ENCODE assay signal across 20 cellular contexts in genomic region chr11:133942594-133942993, GRCh38. TPM values are rescaled to one million over a fixed set of nuclear protein-coding genes. Genes with fewer than 3 reads are reported as not detected.
DNase-seq lines count a peak whose midpoint lies in the region; ATAC-seq, FAIRE-seq and TF ChIP-seq lines count a peak whose summit lies in the region.
"Had no signal": no experiment of that assay in that cellular context is flagged by ENCODE, and none has a peak within 500 bp of the region (broad histone marks: within the 10 kb centered on the region; RNA-seq: fewer than 3 reads in every experiment).

No MANE protein-coding gene starts in this region.

- in situ Hi-C loops in mammary epithelial cell (cut with MboI; ENCODE audit: low sequenced_read_pairs in 2 of 2), result loop anchor here in 1 of 2 donors (25.0 kb wide), 1 partner anchor 95 kb away; no protein-coding TSS in a partner anchor

- ATAC-seq in gastroesophageal sphincter (no peak), HG03571 (IDR thresholded peaks at IDR 0.05; ENCODE audit: unreplicated experiment) (no peak)
- ATAC-seq in stimulated activated effector memory CD8-positive, alpha-beta T cell treated with anti-CD3 and anti-CD28 coated beads, Interleukin-12 subunit alpha, Interleukin-12 subunit beta, amount 100 ng/mL, for 72 hours, result no peak

- H3K4me1 ChIP-seq in gastroesophageal sphincter, result peaks cover 3 to 61% (median 26%) of the 10 kb centered on the region in 3 donors
- H3K4me1 ChIP-seq in mammary epithelial cell (ENCODE audit: insufficient read depth, low read length), result peaks cover 20% of the 10 kb centered on the region

- DNase-seq in activated CD4-positive, alpha-beta T cell treated with anti-CD3 and anti-CD28 coated beads, Interleukin-2, amount 10 ng/mL, durations not matched to agents 24 days and 14 days, result no peak
- no peak for DNase-seq in activated CD4-positive, alpha-beta T cell treated with anti-CD3 and anti-CD28 coated beads, Interleukin-2, amount 50 U/mL, for 48 hours
- DNase-seq in D721Med (ENCODE audit: insufficient read length, low spot score), result no peak
- peak; percentile 74 for DNase-seq in WERI-Rb-1
- DNase-seq in mammary epithelial cell, result no peak
- DNase-seq in stimulated activated effector memory CD8-positive, alpha-beta T cell treated with anti-CD3 and anti-CD28 coated beads, Interleukin-12 subunit alpha, Interleukin-12 subunit beta, amount 100 ng/mL, for 72 hours (ENCODE audit: low spot score in 2 of 2), result no peak
- DNase-seq: DMS153, MG63, NCI-H1092, NCI-H146, NCI-H2081, NCI-H2227 treated with DMSO at 0.1 percent for 48 hours, NCI-H526 treated with DMSO at 0.1 percent for 48 hours, OCI-M1, RPMI8226 had no signal

- H3K4me3 Mint-ChIP-seq in activated CD4-positive, alpha-beta T cell treated with anti-CD3 and anti-CD28 coated beads, Interleukin-2, amount 10 ng/mL, durations not matched to agents 24 days and 14 days, result peak overlapping the region; percentile 6
- no peak overlapping the region for H3K4me3 Mint-ChIP-seq in stimulated activated effector memory CD8-positive, alpha-beta T cell treated with anti-CD3 and anti-CD28 coated beads, Interleukin-12 subunit alpha, Interleukin-12 subunit beta, amount 100 ng/mL, for 72 hours

- no peak overlapping the region for H3K4me2 ChIP-seq in mammary epithelial cell (ENCODE audit: insufficient read depth, low read depth, low read length)
- H3K4me2 ChIP-seq: BLaER1 had no signal

- H2AFZ ChIP-seq in mammary epithelial cell (ENCODE audit: low read depth, low read length), result no peak overlapping the region

- H3K4me1 Mint-ChIP-seq in activated CD4-positive, alpha-beta T cell treated with anti-CD3 and anti-CD28 coated beads, Interleukin-2, amount 10 ng/mL, durations not matched to agents 24 days and 14 days, result peaks cover 71% of the 10 kb centered on the region
- peaks cover 56% of the 10 kb centered on the region for H3K4me1 Mint-ChIP-seq in stimulated activated effector memory CD8-positive, alpha-beta T cell treated with anti-CD3 and anti-CD28 coated beads, Interleukin-12 subunit alpha, Interleukin-12 subunit beta, amount 100 ng/mL, for 72 hours

- no peak for TF ChIP-seq POLR2A in gastroesophageal sphincter (IDR thresholded peaks at IDR 0.05)

- H3K9me3 Mint-ChIP-seq in activated CD4-positive, alpha-beta T cell treated with anti-CD3 and anti-CD28 coated beads, Interleukin-2, amount 10 ng/mL, durations not matched to agents 24 days and 14 days, result no peaks in the 10 kb centered on the region
- no peaks in the 10 kb centered on the region for H3K9me3 Mint-ChIP-seq in stimulated activated effector memory CD8-positive, alpha-beta T cell treated with anti-CD3 and anti-CD28 coated beads, Interleukin-12 subunit alpha, Interleukin-12 subunit beta, amount 100 ng/mL, for 72 hours

- CTCF ChIA-PET in mammary epithelial cell (lab: Charles Lee; ENCODE audit: low non-redundant PET), result no interaction called here

- no peaks in the 10 kb centered on the region for H3K79me2 ChIP-seq in mammary epithelial cell (ENCODE audit: insufficient read depth, low read length)

- peak overlapping the region; percentile 97 for H3K27ac ChIP-seq in WERI-Rb-1
- peak overlapping the region in 3 of 4 donors; percentile 49 to 97 (median 55) for H3K27ac ChIP-seq in gastroesophageal sphincter
- no peak overlapping the region for H3K27ac ChIP-seq in mammary epithelial cell (ENCODE audit: insufficient read depth, low read depth, low read length)
- H3K27ac ChIP-seq: BLaER1 had no signal

- H3K27ac Mint-ChIP-seq in activated CD4-positive, alpha-beta T cell treated with anti-CD3 and anti-CD28 coated beads, Interleukin-2, amount 10 ng/mL, durations not matched to agents 24 days and 14 days, result peak overlapping the region; percentile 45
- H3K27ac Mint-ChIP-seq in stimulated activated effector memory CD8-positive, alpha-beta T cell treated with anti-CD3 and anti-CD28 coated beads, Interleukin-12 subunit alpha, Interleukin-12 subunit beta, amount 100 ng/mL, for 72 hours, result no peak overlapping the region

- H3K27me3 Mint-ChIP-seq in activated CD4-positive, alpha-beta T cell treated with anti-CD3 and anti-CD28 coated beads, Interleukin-2, amount 10 ng/mL, durations not matched to agents 24 days and 14 days, result no peaks in the 10 kb centered on the region

- no peaks in the 10 kb centered on the region for H4K20me1 ChIP-seq in mammary epithelial cell (ENCODE audit: insufficient read depth, low read length)

- H3K4me3 ChIP-seq in WERI-Rb-1 (ENCODE audit: low read depth, low read length), result peak overlapping the region; percentile 40
- H3K4me3 ChIP-seq in gastroesophageal sphincter, result no peak overlapping the region
- no peak overlapping the region for H3K4me3 ChIP-seq in mammary epithelial cell (replicated peaks in 1 of 3; ENCODE audit: insufficient read depth in 1 of 3, low read depth in 2 of 3, low read length in 3 of 3)
- H3K4me3 ChIP-seq: BLaER1, MG63 had no signal

- H3K27me3 ChIP-seq in WERI-Rb-1 (ENCODE audit: insufficient read depth, low read depth, severe bottlenecking) (no peaks in the 10 kb centered on the region), gastroesophageal sphincter (no peaks in the 10 kb centered on the region), mammary epithelial cell (ENCODE audit: insufficient read depth, low read length) (no peaks in the 10 kb centered on the region)
- H3K27me3 ChIP-seq: BLaER1, MG63 had no signal

- H3K9ac ChIP-seq in mammary epithelial cell (ENCODE audit: insufficient read depth, low read length), result no peak overlapping the region
- H3K9ac ChIP-seq: BLaER1 had no signal

- FAIRE-seq in D721Med (lab: Jason Lieb, UNC), result peak; percentile 86
- FAIRE-seq: A204.1, H1 had no signal

- 79 to 88% methylated on average over 5 of the region's 7 CpGs for WGBS in gastroesophageal sphincter (ENCODE audit: low coverage in 1 of 2), 2 donors
- WGBS in mammary epithelial cell (ENCODE audit: low coverage, missing lambda C conversion rate), result 81% methylated on average over 6 of the region's 7 CpGs

- no TSS peak for BruUV-seq in mammary epithelial cell (replicated peaks; lab: Mats Ljungman, UMichigan)

- TF ChIP-seq EP300 in gastroesophageal sphincter (IDR thresholded peaks at IDR 0.05), result no peak

- dilution Hi-C loops in mammary epithelial cell (cut with HindIII; ENCODE audit: low sequenced_read_pairs), result no loop called here

- no peak for TF ChIP-seq CTCF in D721Med (IDR thresholded peaks at IDR 0.05; ENCODE audit: insufficient read depth, missing control alignments)
- TF ChIP-seq CTCF in WERI-Rb-1 (IDR thresholded peaks at IDR 0.05; ENCODE audit: low read depth, low read length), result no peak
- TF ChIP-seq CTCF in gastroesophageal sphincter (IDR thresholded peaks at IDR 0.05), result no peak
- no peak for TF ChIP-seq CTCF in mammary epithelial cell (conservative IDR thresholded peaks at IDR 0.05 in 1 of 2, IDR thresholded peaks at IDR 0.05 in 1 of 2; ENCODE audit: extremely low read depth in 1 of 2, insufficient read depth in 1 of 2, low read depth in 1 of 2, low read length in 2 of 2)

- H3K36me3 ChIP-seq in WERI-Rb-1 (peaks cover 38% of the 10 kb centered on the region), gastroesophageal sphincter (peaks cover 0 to 46% of the 10 kb centered on the region in 2 donors), mammary epithelial cell (ENCODE audit: insufficient read depth, low read length) (no peaks in the 10 kb centered on the region)
- H3K36me3 ChIP-seq: BLaER1, MG63 had no signal

- no peaks in the 10 kb centered on the region for H3K9me3 ChIP-seq in WERI-Rb-1 (ENCODE audit: severe bottlenecking)
- no peaks in the 10 kb centered on the region for H3K9me3 ChIP-seq in gastroesophageal sphincter
- H3K9me3 ChIP-seq in mammary epithelial cell (replicated peaks; ENCODE audit: insufficient read depth, low read length), result no peaks in the 10 kb centered on the region
- H3K9me3 ChIP-seq: BLaER1, MG63 had no signal

- intact Hi-C loops in activated CD4-positive, alpha-beta T cell treated with anti-CD3 and anti-CD28 coated beads, Interleukin-2, amount 10 ng/mL, durations not matched to agents 24 days and 14 days (cut with micrococcal nuclease), result no loop called here
- intact Hi-C loops in mammary epithelial cell (cut with micrococcal nuclease), result no loop called here

- H3K36me3 Mint-ChIP-seq in activated CD4-positive, alpha-beta T cell treated with anti-CD3 and anti-CD28 coated beads, Interleukin-2, amount 10 ng/mL, durations not matched to agents 24 days and 14 days (ENCODE audit: low read depth), result peaks cover 66% of the 10 kb centered on the region
- H3K36me3 Mint-ChIP-seq in stimulated activated effector memory CD8-positive, alpha-beta T cell treated with anti-CD3 and anti-CD28 coated beads, Interleukin-12 subunit alpha, Interleukin-12 subunit beta, amount 100 ng/mL, for 72 hours, result peaks cover 75% of the 10 kb centered on the region

RNA-seq across cellular contexts. Expression of gene IGSF9B, which starts 14.2 kb away (rescaled TPM):
- 90.5 and 91.8 TPM in 2 replicates for total RNA-seq in activated CD4-positive, alpha-beta T cell treated with anti-CD3 and anti-CD28 coated beads, Interleukin-2, amount 10 ng/mL, durations not matched to agents 24 days and 14 days
- 100 to 1,000 TPM in 1 of 4 donors, 10 to 100 TPM in 3; 24.1 to 120 (median 43.3) TPM for total RNA-seq in gastroesophageal sphincter
- 1 to 10 TPM in 1 of 2 donors, under 1 TPM in 1; 0.33 to 1.2 TPM for total RNA-seq in mammary epithelial cell
- polyA plus RNA-seq in mammary epithelial cell, result 1.1 TPM
- 26.3 TPM for polyA minus RNA-seq in mammary epithelial cell

Comparison
In these comparisons a context has a peak if more than half of its experiments do, and no peak if none do; other contexts are left out.
1. RNA of gene IGSF9B, which starts 14.2 kb away (total RNA-seq): 90.5 to 91.8 TPM in activated CD4-positive, alpha-beta T cell treated with anti-CD3 and anti-CD28 coated beads, Interleukin-2, amount 10 ng/mL, durations not matched to agents 24 days and 14 days and 24.1 to 120 TPM in gastroesophageal sphincter; 0.33 to 1.2 TPM in mammary epithelial cell; every median in the first group is over 10 times any median in the second.